8 cellular contexts compared by ENCODE assay signal in the genomic region with DNA sequence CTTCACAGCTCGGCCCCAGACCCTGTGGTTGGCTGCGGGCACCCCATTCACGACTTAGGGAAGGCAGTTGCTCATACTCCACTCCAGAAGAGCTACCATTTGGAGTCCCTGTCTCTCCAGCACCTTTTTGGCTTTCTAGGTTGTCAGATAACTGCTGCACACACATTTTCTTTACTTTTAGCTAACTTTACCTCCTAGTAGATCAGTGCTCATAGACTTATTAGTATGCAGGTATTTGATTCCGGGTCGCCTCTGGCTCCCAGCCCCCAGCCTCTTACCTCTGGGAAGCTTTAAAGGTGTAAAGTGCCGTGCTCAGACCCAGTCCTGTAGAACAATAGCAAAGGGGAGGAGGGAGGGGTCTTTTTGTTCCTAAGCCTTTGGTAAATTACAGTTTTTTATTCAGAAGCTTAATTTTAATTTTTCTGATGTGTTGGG.
DNase-seq lines count a peak whose midpoint lies in the region; ATAC-seq and FAIRE-seq lines count a peak whose summit lies in the region.

No MANE protein-coding gene starts in this region.

- peaks cover 19% of the 10 kb centered on the region for H3K36me3 Mint-ChIP-seq in activated CD8-positive, alpha-beta memory T cell treated with anti-CD3 and anti-CD28 coated beads, Interleukin-2, amount 10 ng/mL, durations not matched to agents 7 days and 5 days
- H3K36me3 Mint-ChIP-seq in T-helper 17 cell (ENCODE audit: low read depth): peaks cover 3% of the 10 kb centered on the region

- peak overlapping the region; percentile 86 for H3K27ac Mint-ChIP-seq in activated CD8-positive, alpha-beta memory T cell treated with anti-CD3 and anti-CD28 coated beads, Interleukin-2, amount 10 ng/mL, durations not matched to agents 7 days and 5 days
- H3K27ac Mint-ChIP-seq in T-helper 17 cell: peak overlapping the region; percentile 95

- peak overlapping the region; percentile 88 to 98 for H3K4me3 ChIP-seq in small intestine (ENCODE audit: low read depth in 1 of 2, low read length in 2 of 2)

- peak overlapping the region; percentile 90 to 96 for H3K27ac ChIP-seq in small intestine (ENCODE audit: low read depth in 1 of 2, low read length in 1 of 2)

- FAIRE-seq in small intestine (lab: Jason Lieb, UNC): no peak

- no peaks in the 10 kb centered on the region for H3K9me3 Mint-ChIP-seq in activated CD8-positive, alpha-beta memory T cell treated with anti-CD3 and anti-CD28 coated beads, Interleukin-2, amount 10 ng/mL, durations not matched to agents 7 days and 5 days (ENCODE audit: low read depth)

- H3K4me3 Mint-ChIP-seq in activated CD8-positive, alpha-beta memory T cell treated with anti-CD3 and anti-CD28 coated beads, Interleukin-2, amount 10 ng/mL, durations not matched to agents 7 days and 5 days: peak overlapping the region; percentile 90
- peak overlapping the region; percentile 96 for H3K4me3 Mint-ChIP-seq in T-helper 17 cell

- CTCF ChIA-PET in activated CD8-positive, alpha-beta memory T cell treated with anti-CD3 and anti-CD28 coated beads, Interleukin-2, amount 10 ng/mL, durations not matched to agents 7 days and 5 days (lab: Charles Lee): interaction anchor here (1.1 to 5.9 kb wide), 18 partner anchors 14 to 506 kb away, joined by 3 to 87 read pairs (median 6); a partner anchor contains a TSS

- peaks cover 7 to 20% of the 10 kb centered on the region in 2 donors for H3K4me1 ChIP-seq in small intestine (ENCODE audit: control insufficient read depth in 2 of 2, insufficient read depth in 1 of 2, low read depth in 1 of 2, low read length in 1 of 2)

- no peaks in the 10 kb centered on the region for H3K36me3 ChIP-seq in small intestine (ENCODE audit: control insufficient read depth in 2 of 2, insufficient read depth in 2 of 2, low read length in 2 of 2)

- WGBS in small intestine, 3 donors: 2 to 16% (median 5%) methylated on average over 6 of the region's 6 CpGs

- peak; percentile 10 for ATAC-seq in activated CD8-positive, alpha-beta memory T cell treated with anti-CD3 and anti-CD28 coated beads, Interleukin-2, amount 10 ng/mL, durations not matched to agents 7 days and 5 days
- peak; percentile 14 for ATAC-seq in T-helper 17 cell
- ATAC-seq in GM21367 (IDR thresholded peaks at IDR 0.05; ENCODE audit: unreplicated experiment): no peak

- H3K27me3 ChIP-seq in small intestine (ENCODE audit: control insufficient read depth in 2 of 2, insufficient read depth in 2 of 2, low read length in 2 of 2): no peaks in the 10 kb centered on the region

- no peaks in the 10 kb centered on the region for H3K27me3 Mint-ChIP-seq in activated CD8-positive, alpha-beta memory T cell treated with anti-CD3 and anti-CD28 coated beads, Interleukin-2, amount 10 ng/mL, durations not matched to agents 7 days and 5 days
- H3K27me3 Mint-ChIP-seq in T-helper 17 cell: no peaks in the 10 kb centered on the region

- no peaks in the 10 kb centered on the region for H3K9me3 ChIP-seq in T-helper 17 cell (ENCODE audit: control insufficient read depth, low read length, poor library complexity, severe bottlenecking)
- no peaks in the 10 kb centered on the region for H3K9me3 ChIP-seq in small intestine (ENCODE audit: control insufficient read depth, low read depth)

- H3K4me1 Mint-ChIP-seq in activated CD8-positive, alpha-beta memory T cell treated with anti-CD3 and anti-CD28 coated beads, Interleukin-2, amount 10 ng/mL, durations not matched to agents 7 days and 5 days: peaks cover 45% of the 10 kb centered on the region
- H3K4me1 Mint-ChIP-seq in T-helper 17 cell: peaks cover 38% of the 10 kb centered on the region

- no peak for DNase-seq in activated CD8-positive, alpha-beta memory T cell treated with anti-CD3 and anti-CD28 coated beads, Interleukin-2, amount 10 ng/mL, durations not matched to agents 7 days and 5 days
- no peak for DNase-seq in activated CD8-positive, alpha-beta memory T cell treated with anti-CD3 and anti-CD28 coated beads for 24 hours
- DNase-seq in T-helper 17 cell (no peak), hepatic stellate cell (ENCODE audit: low spot score) (peak; percentile 24), small intestine (no peak), NCI-H748 treated with DMSO at 0.1 percent for 48 hours (lab: John Stamatoyannopoulos, UW) (no peak), SK-N-DZ (ENCODE audit: low spot score) (no peak)
